ENCODE assay signal across 7 cellular contexts in genomic region chr15:83898295-83898694, GRCh38.
"Had no signal": no experiment of that assay in that cellular context is flagged by ENCODE, and none has a peak within 500 bp of the region (broad histone marks: within the 10 kb centered on the region; RNA-seq: fewer than 3 reads in every experiment).

No MANE protein-coding gene starts in this region.

- FAIRE-seq: G401.6, GM12878, GM12891, GM18507, GM19239 had no signal

- DNase-seq: GDM1, GF-D8 had no signal

- ATAC-seq: GM12878 had no signal

- H3K4me3 ChIP-seq: GM12878 had no signal
